ENCODE assay signal across 9 cellular contexts in the genomic region with DNA sequence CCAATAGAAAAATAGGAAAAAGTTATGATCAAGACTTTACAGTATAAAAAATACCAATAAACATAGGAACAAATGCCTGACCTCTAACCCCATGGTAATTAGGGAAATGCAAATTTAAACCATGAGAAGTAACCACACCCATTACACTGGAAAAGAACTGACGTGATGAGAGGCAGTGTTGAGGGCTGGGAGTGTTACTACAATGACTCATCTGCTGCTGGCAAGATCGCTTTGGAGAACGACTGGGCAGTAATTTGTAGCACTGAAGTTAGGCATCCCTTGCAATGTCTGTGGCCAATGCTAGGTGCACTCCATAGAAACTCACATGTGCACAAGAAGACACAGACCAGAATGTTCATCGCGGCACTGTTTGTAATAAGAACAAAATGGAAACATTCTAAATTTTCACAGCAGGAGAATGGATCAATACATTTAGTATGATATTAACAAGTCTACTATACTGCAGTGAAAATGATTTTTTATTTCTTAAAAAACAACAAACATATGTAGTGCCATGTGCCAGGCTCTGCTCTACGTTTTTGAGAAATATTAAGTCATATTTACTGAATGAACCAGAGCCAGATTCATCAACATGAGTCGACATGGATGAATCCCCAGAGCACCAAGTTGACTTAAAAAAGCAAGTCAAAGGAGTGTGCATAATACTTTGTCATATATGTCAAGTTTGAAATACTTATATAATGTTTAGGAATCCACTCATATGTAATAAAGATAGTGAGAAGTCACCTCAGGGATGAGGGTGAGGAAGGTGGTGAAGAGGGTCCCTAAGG. TPM values are rescaled to one million over a fixed set of nuclear protein-coding genes. Genes with fewer than 3 reads are reported as not detected.
DNase-seq lines count a peak whose midpoint lies in the region; ATAC-seq and TF ChIP-seq lines count a peak whose summit lies in the region.
"Had no signal": no experiment of that assay in that cellular context is flagged by ENCODE, and none has a peak within 500 bp of the region (broad histone marks: within the 10 kb centered on the region; RNA-seq: fewer than 3 reads in every experiment).

No MANE protein-coding gene starts in this region.

- no peaks in the 10 kb centered on the region for H3K9me3 ChIP-seq in vagina

- H3K36me3 Mint-ChIP-seq in activated naive CD4-positive, alpha-beta T cell treated with anti-CD3 and anti-CD28 coated beads for 36 hours (ENCODE audit: low read depth), result no peaks in the 10 kb centered on the region
- no peaks in the 10 kb centered on the region for H3K36me3 Mint-ChIP-seq in stimulated activated naive B cell treated with anti-CD40 and anti-IgM and Interleukin-4, amounts not matched to agents 10 μg/mL and 1 μg/mL and 100 μg/mL, for 72 hours

- H3K4me3 Mint-ChIP-seq in activated naive CD4-positive, alpha-beta T cell treated with anti-CD3 and anti-CD28 coated beads for 36 hours, result no peak overlapping the region
- peak overlapping the region in 1 of 2 donors; percentile 2 for H3K4me3 Mint-ChIP-seq in stimulated activated naive B cell treated with anti-CD40 and anti-IgM and Interleukin-4, amounts not matched to agents 10 μg/mL and 1 μg/mL and 100 μg/mL, for 72 hours

- 20 to 34% methylated on average over 7 of the region's 7 CpGs for WGBS in lower leg skin, 2 donors

- peak; percentile 45 for DNase-seq in activated naive CD4-positive, alpha-beta T cell treated with anti-CD3 and anti-CD28 coated beads for 36 hours
- no peak for DNase-seq in activated naive CD4-positive, alpha-beta T cell treated with anti-CD3 and anti-CD28 coated beads, Interleukin-2, amount 50 U/mL, for 16 hours
- peak; percentile 78 for DNase-seq in RKO (ENCODE audit: low spot score)
- DNase-seq in erythroblast (lab: John Stamatoyannopoulos, UW), result peak; percentile 40 to 63
- DNase-seq in stimulated activated naive B cell treated with anti-CD40 and anti-IgM and Interleukin-4, amounts not matched to agents 10 μg/mL and 1 μg/mL and 100 μg/mL, for 72 hours, result peak; percentile 21
- no peak for DNase-seq in lower leg skin (ENCODE audit: low spot score in 2 of 2)
- no peak for DNase-seq in vagina (ENCODE audit: extremely low spot score in 2 of 2)

- no peak for TF ChIP-seq POLR2A in erythroblast (IDR thresholded peaks at IDR 0.05; ENCODE audit: low read length)
- no peak for TF ChIP-seq POLR2A in lower leg skin (IDR thresholded peaks at IDR 0.05)
- no peak for TF ChIP-seq POLR2A in vagina (IDR thresholded peaks at IDR 0.05)

- no peak overlapping the region for H3K27ac ChIP-seq in vagina

- no peaks in the 10 kb centered on the region for H3K27me3 ChIP-seq in vagina

- TF ChIP-seq CTCF in lower leg skin (IDR thresholded peaks at IDR 0.05) (no peak), vagina (IDR thresholded peaks at IDR 0.05) (no peak)

- ATAC-seq in stimulated activated naive B cell treated with anti-CD40 and anti-IgM and Interleukin-4, amounts not matched to agents 10 μg/mL and 1 μg/mL and 100 μg/mL, for 72 hours (replicated peaks), result peak; percentile 89 to 92
- no peak for ATAC-seq in HG03442 (IDR thresholded peaks at IDR 0.05; ENCODE audit: unreplicated experiment)

- peaks cover 11% of the 10 kb centered on the region for H3K4me1 Mint-ChIP-seq in activated naive CD4-positive, alpha-beta T cell treated with anti-CD3 and anti-CD28 coated beads for 36 hours (ENCODE audit: low read depth)
- peaks cover 8 to 30% of the 10 kb centered on the region in 2 donors for H3K4me1 Mint-ChIP-seq in stimulated activated naive B cell treated with anti-CD40 and anti-IgM and Interleukin-4, amounts not matched to agents 10 μg/mL and 1 μg/mL and 100 μg/mL, for 72 hours

- H3K4me1 ChIP-seq in vagina, result peaks cover 6% of the 10 kb centered on the region

- H3K27me3 Mint-ChIP-seq in activated naive CD4-positive, alpha-beta T cell treated with anti-CD3 and anti-CD28 coated beads for 36 hours (ENCODE audit: low read depth), result peaks cover 4% of the 10 kb centered on the region
- H3K27me3 Mint-ChIP-seq in stimulated activated naive B cell treated with anti-CD40 and anti-IgM and Interleukin-4, amounts not matched to agents 10 μg/mL and 1 μg/mL and 100 μg/mL, for 72 hours, result peaks cover 53 to 56% of the 10 kb centered on the region in 2 donors

- H3K36me3 ChIP-seq in vagina, result no peaks in the 10 kb centered on the region

- H3K9me3 Mint-ChIP-seq in activated naive CD4-positive, alpha-beta T cell treated with anti-CD3 and anti-CD28 coated beads for 36 hours, result no peaks in the 10 kb centered on the region
- H3K9me3 Mint-ChIP-seq in stimulated activated naive B cell treated with anti-CD40 and anti-IgM and Interleukin-4, amounts not matched to agents 10 μg/mL and 1 μg/mL and 100 μg/mL, for 72 hours, result no peaks in the 10 kb centered on the region
- H3K9me3 Mint-ChIP-seq: nephron had no signal

- H3K4me3 ChIP-seq in lower leg skin (ENCODE audit: low read depth, poor library complexity, severe bottlenecking), result no peak overlapping the region
- H3K4me3 ChIP-seq in vagina, result no peak overlapping the region

- CTCF ChIA-PET in activated naive CD4-positive, alpha-beta T cell treated with anti-CD3 and anti-CD28 coated beads for 36 hours (lab: Charles Lee), result interaction anchor here (0.6 to 2.6 kb wide), 3 partner anchors 10 to 18 kb away, joined by 4 to 11 read pairs (median 6); no protein-coding TSS in a partner anchor

- intact Hi-C loops in activated naive CD4-positive, alpha-beta T cell treated with anti-CD3 and anti-CD28 coated beads for 36 hours (cut with micrococcal nuclease), result loop anchor here (1.0 kb wide), 1 partner anchor 225 kb away; a partner anchor contains a TSS
- intact Hi-C loops in lower leg skin (cut with DNase I; ENCODE audit: low total_unique reads), result no loop called here
- intact Hi-C loops in vagina (cut with DNase I), result no loop called here

- peak overlapping the region; percentile 60 for H3K27ac Mint-ChIP-seq in activated naive CD4-positive, alpha-beta T cell treated with anti-CD3 and anti-CD28 coated beads for 36 hours
- H3K27ac Mint-ChIP-seq in stimulated activated naive B cell treated with anti-CD40 and anti-IgM and Interleukin-4, amounts not matched to agents 10 μg/mL and 1 μg/mL and 100 μg/mL, for 72 hours, result no peak overlapping the region

RNA-seq across cellular contexts. Expression of a gene that starts 37.6 kb away (rescaled TPM):
- not detected for total RNA-seq in activated naive CD4-positive, alpha-beta T cell treated with anti-CD3 and anti-CD28 coated beads for 36 hours
- total RNA-seq in lower leg skin (100 to 1,000 TPM in 3 of 4 donors, 10 to 100 TPM in 1; 99.4 to 120 (median 109) TPM), vagina (17.7 TPM)

Comparison
In these comparisons a context has a peak if more than half of its experiments do, and no peak if none do; other contexts are left out.
1. DNase-seq: peak in activated naive CD4-positive, alpha-beta T cell treated with anti-CD3 and anti-CD28 coated beads for 36 hours (single experiment), RKO (single experiment), erythroblast (2 of 2) and stimulated activated naive B cell treated with anti-CD40 and anti-IgM and Interleukin-4, amounts not matched to agents 10 μg/mL and 1 μg/mL and 100 μg/mL, for 72 hours (single experiment); none in activated naive CD4-positive, alpha-beta T cell treated with anti-CD3 and anti-CD28 coated beads, Interleukin-2, amount 50 U/mL, for 16 hours (single experiment), lower leg skin (0 of 2) and vagina (0 of 2).
2. RNA of a gene that starts 37.6 kb away (total RNA-seq): 99.4 to 120 TPM in lower leg skin and 17.7 TPM in vagina (single experiment); not detected in activated naive CD4-positive, alpha-beta T cell treated with anti-CD3 and anti-CD28 coated beads for 36 hours; every median in the first group is over 10 times any median in the second.